ENCODE assay signal across 1 cellular context in genomic region chr7:73833251-73833919, GRCh38.
TF ChIP-seq lines count a peak whose summit lies in the region.

No MANE protein-coding gene starts in this region.

TF ChIP-seq in HepG2, 621 proteins besides CTCF, POLR2A, EP300 and RAD21 (continued from another document and continues in another):
- TF ChIP-seq ZBTB4 (CRISPR knock-in tag; IDR thresholded peaks at IDR 0.05; ENCODE audit: borderline replicate concordance): no peak
- no peak for TF ChIP-seq ZNF430 (CRISPR knock-in tag; IDR thresholded peaks at IDR 0.05)
- TF ChIP-seq ZNF740 (CRISPR knock-in tag; IDR thresholded peaks at IDR 0.05): no peak
- no peak for TF ChIP-seq ZNF629 (CRISPR knock-in tag; conservative IDR thresholded peaks at IDR 0.05)
- TF ChIP-seq ZNF564 (CRISPR knock-in tag; IDR thresholded peaks at IDR 0.05): no peak
- TF ChIP-seq ZNF780A (CRISPR knock-in tag; IDR thresholded peaks at IDR 0.05): no peak
- TF ChIP-seq ZEB1 (IDR thresholded peaks at IDR 0.05; ENCODE audit: insufficient replicate concordance, low read depth): peak; percentile 38
- no peak for TF ChIP-seq RELA (CRISPR knock-in tag; IDR thresholded peaks at IDR 0.05)
- no peak for TF ChIP-seq HBP1 (CRISPR knock-in tag; IDR thresholded peaks at IDR 0.05; ENCODE audit: low read depth)
- no peak for TF ChIP-seq ZSCAN29 (CRISPR knock-in tag; conservative IDR thresholded peaks at IDR 0.05)
- TF ChIP-seq TCF12 (IDR thresholded peaks at IDR 0.05): no peak
- TF ChIP-seq TCF12 (CRISPR knock-in tag; IDR thresholded peaks at IDR 0.05): no peak
- TF ChIP-seq TFDP2 (CRISPR knock-in tag; IDR thresholded peaks at IDR 0.05): no peak
- no peak for TF ChIP-seq MYNN (CRISPR knock-in tag; IDR thresholded peaks at IDR 0.05; ENCODE audit: low read depth)
- peak; percentile 91 for TF ChIP-seq NFE2L2 (IDR thresholded peaks at IDR 0.05; ENCODE audit: low read length)
- peak; percentile 15; the same call in 1 of the 2 replicates for TF ChIP-seq KAT8 (CRISPR knock-in tag; IDR thresholded peaks at IDR 0.05)
- TF ChIP-seq MED8 (CRISPR knock-in tag; IDR thresholded peaks at IDR 0.05; ENCODE audit: insufficient replicate concordance): no peak
- TF ChIP-seq SAP130 (CRISPR knock-in tag; IDR thresholded peaks at IDR 0.05; ENCODE audit: low read depth): peak; percentile 59
- TF ChIP-seq ZNF879 (CRISPR knock-in tag; IDR thresholded peaks at IDR 0.05): no peak
- TF ChIP-seq CREB3 (CRISPR knock-in tag; IDR thresholded peaks at IDR 0.05): no peak
- TF ChIP-seq FOXA3 (CRISPR knock-in tag; IDR thresholded peaks at IDR 0.05): no peak; the same call in 1 of the 2 replicates
- TF ChIP-seq POLR2AphosphoS2 (IDR thresholded peaks at IDR 0.05; ENCODE audit: low read depth, low read length): no peak
- TF ChIP-seq GLMP (CRISPR knock-in tag; IDR thresholded peaks at IDR 0.05; ENCODE audit: borderline replicate concordance): no peak
- no peak for TF ChIP-seq HDAC2 (CRISPR knock-in tag; IDR thresholded peaks at IDR 0.05)
- TF ChIP-seq PRPF4 (IDR thresholded peaks at IDR 0.05; ENCODE audit: low read depth, low read length, poor library complexity, severe bottlenecking): no peak
- TF ChIP-seq JUN (CRISPR knock-in tag; IDR thresholded peaks at IDR 0.05): no peak
- no peak for TF ChIP-seq ZNF572 (CRISPR knock-in tag; IDR thresholded peaks at IDR 0.05)
- no peak for TF ChIP-seq SRSF1 (optimal IDR thresholded peaks at IDR 0.05; ENCODE audit: low read depth, low read length)
- no peak for TF ChIP-seq ZNF709 (CRISPR knock-in tag; IDR thresholded peaks at IDR 0.05)
- peak; percentile 67 for TF ChIP-seq AGO1 (IDR thresholded peaks at IDR 0.05; ENCODE audit: low read depth, low read length, poor library complexity, severe bottlenecking)
- 0 out of 2 replicates have a peak, but pooled peaks have one; percentile 21 for TF ChIP-seq RBFOX2 (IDR thresholded peaks at IDR 0.05; ENCODE audit: low read depth, low read length)
- TF ChIP-seq SKIL (CRISPR knock-in tag; IDR thresholded peaks at IDR 0.05; ENCODE audit: borderline replicate concordance): no peak
- no peak for TF ChIP-seq SMC3 (IDR thresholded peaks at IDR 0.05; ENCODE audit: low read length)
- no peak for TF ChIP-seq HNF1A (IDR thresholded peaks at IDR 0.05; ENCODE audit: low read depth)
- no peak for TF ChIP-seq HNF1A (CRISPR knock-in tag; IDR thresholded peaks at IDR 0.05; ENCODE audit: borderline replicate concordance)
- no peak for TF ChIP-seq ZNF251 (CRISPR knock-in tag; IDR thresholded peaks at IDR 0.05)
- TF ChIP-seq BRF2 (CRISPR knock-in tag; IDR thresholded peaks at IDR 0.05): no peak
- no peak for TF ChIP-seq ZNF292 (CRISPR knock-in tag; IDR thresholded peaks at IDR 0.05; ENCODE audit: borderline replicate concordance, low read depth)
- TF ChIP-seq ZNF503 (CRISPR knock-in tag; IDR thresholded peaks at IDR 0.05): no peak
- no peak for TF ChIP-seq ZNF383 (CRISPR knock-in tag; IDR thresholded peaks at IDR 0.05; ENCODE audit: borderline replicate concordance)
- no peak for TF ChIP-seq ZNF605 (CRISPR knock-in tag; IDR thresholded peaks at IDR 0.05)
- TF ChIP-seq PTBP1 (IDR thresholded peaks at IDR 0.05; ENCODE audit: low read depth, low read length, poor library complexity, severe bottlenecking): no peak
- TF ChIP-seq FOXO4 (CRISPR knock-in tag; conservative IDR thresholded peaks at IDR 0.05): no peak
- TF ChIP-seq SP140L (CRISPR knock-in tag; IDR thresholded peaks at IDR 0.05; ENCODE audit: borderline replicate concordance): no peak
- no peak for TF ChIP-seq ZNF550 (CRISPR knock-in tag; IDR thresholded peaks at IDR 0.05; ENCODE audit: borderline replicate concordance)
